In the genomic region with DNA sequence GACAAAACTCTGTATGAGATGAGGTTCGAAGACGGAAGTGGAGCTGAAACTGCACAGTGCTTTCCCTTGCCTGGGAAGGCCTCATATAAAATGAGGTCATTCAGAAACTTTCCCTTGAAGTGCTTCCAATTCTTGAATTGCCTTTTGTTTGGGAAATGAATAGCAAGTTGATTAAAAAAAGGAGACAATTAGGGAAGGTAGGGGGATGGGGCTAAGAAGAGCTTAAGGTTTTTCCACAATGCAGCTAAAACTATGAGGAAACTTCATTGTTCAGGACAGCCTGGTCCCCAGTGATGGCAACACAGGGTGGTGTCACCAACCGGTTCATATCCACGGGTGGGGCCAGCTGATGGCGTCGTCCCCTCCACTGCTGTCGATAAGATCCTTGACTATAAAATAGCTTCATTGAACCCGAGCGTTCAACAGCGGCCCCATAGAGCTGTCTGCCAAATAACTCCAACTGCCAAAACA, we compare ENCODE assay signal across 14 cellular contexts. TPM values are rescaled to one million over a fixed set of nuclear protein-coding genes. Genes with fewer than 3 reads are reported as not detected.
DNase-seq lines count a peak whose midpoint lies in the region; ATAC-seq and TF ChIP-seq lines count a peak whose summit lies in the region.
"Had no signal": no experiment of that assay in that cellular context is flagged by ENCODE, and none has a peak within 500 bp of the region (broad histone marks: within the 10 kb centered on the region; RNA-seq: fewer than 3 reads in every experiment).

No MANE protein-coding gene starts in this region.

- H3K9me3 ChIP-seq in SJCRH30 (replicated peaks) (no peaks in the 10 kb centered on the region), esophagus squamous epithelium (no peaks in the 10 kb centered on the region), mucosa of rectum (ENCODE audit: control insufficient read depth in 2 of 2, low read length in 2 of 2) (no peaks in the 10 kb centered on the region)
- H3K9me3 ChIP-seq: SK-N-SH had no signal

- H3K9ac ChIP-seq in mucosa of rectum (ENCODE audit: low read depth in 1 of 2, low read length in 2 of 2), result no peak overlapping the region
- H3K9ac ChIP-seq: SK-N-SH had no signal

- H3K27ac ChIP-seq in SJCRH30, result peak overlapping the region; percentile 97
- H3K27ac ChIP-seq in esophagus squamous epithelium, result peak overlapping the region in 3 of 4 donors; percentile 23 to 38 (median 30)
- peak overlapping the region; percentile 65 to 71 for H3K27ac ChIP-seq in mucosa of rectum (ENCODE audit: low read depth in 2 of 2, low read length in 2 of 2)

- no peak for ATAC-seq in GM18520 (IDR thresholded peaks at IDR 0.05; ENCODE audit: unreplicated experiment)
- ATAC-seq: activated CD8-positive, alpha-beta T cell treated with anti-CD3 and anti-CD28 coated beads for 36 hours; activated T-helper 17 cell treated with anti-CD3 and anti-CD28 coated beads, Interleukin-2, amount 50 U/mL, for 72 hours; naive thymus-derived CD8-positive, alpha-beta T cell had no signal

- TF ChIP-seq POLR2A in esophagus squamous epithelium (IDR thresholded peaks at IDR 0.05), result no peak

- H3K4me1 ChIP-seq in SJCRH30 (peaks cover 48% of the 10 kb centered on the region), esophagus squamous epithelium (peaks cover 0 to 47% (median 0%) of the 10 kb centered on the region in 3 donors), mucosa of rectum (ENCODE audit: control insufficient read depth in 2 of 2, insufficient read depth in 2 of 2, low read length in 2 of 2) (peaks cover 13 to 15% of the 10 kb centered on the region in 2 donors)

- WGBS in esophagus squamous epithelium, 2 donors, result 71 to 77% methylated on average over 10 of the region's 10 CpGs

- H3K36me3 ChIP-seq in SJCRH30 (no peaks in the 10 kb centered on the region), esophagus squamous epithelium (no peaks in the 10 kb centered on the region), mucosa of rectum (ENCODE audit: control insufficient read depth in 2 of 2, insufficient read depth in 2 of 2, low read length in 2 of 2) (no peaks in the 10 kb centered on the region)

- intact Hi-C loops in esophagus squamous epithelium (cut with DNase I), result no loop called here

- H3K27me3 ChIP-seq in SJCRH30 (no peaks in the 10 kb centered on the region), esophagus squamous epithelium (peaks cover 0 to 41% (median 0%) of the 10 kb centered on the region in 4 donors), mucosa of rectum (ENCODE audit: control insufficient read depth in 2 of 2, insufficient read depth in 2 of 2, low read length in 2 of 2) (no peaks in the 10 kb centered on the region)

- H3K4me3 ChIP-seq in SJCRH30, result peak overlapping the region; percentile 49
- no peak overlapping the region for H3K4me3 ChIP-seq in esophagus squamous epithelium
- peak overlapping the region in 1 of 2 donors; percentile 33 for H3K4me3 ChIP-seq in mucosa of rectum (ENCODE audit: low read length in 2 of 2)

- DNase-seq in SJCRH30 (no peak), esophagus squamous epithelium (lab: John Stamatoyannopoulos, UW) (no peak), superior temporal gyrus (ENCODE audit: extremely low spot score) (peak; percentile 73), NCI-H82 treated with DMSO at 0.1 percent for 48 hours (lab: John Stamatoyannopoulos, UW; ENCODE audit: unreplicated experiment) (no peak), NCI-H524 treated with DMSO at 0.1 percent for 48 hours (lab: John Stamatoyannopoulos, UW) (no peak)
- DNase-seq: activated CD8-positive, alpha-beta T cell treated with anti-CD3 and anti-CD28 coated beads for 36 hours; DMS 273 treated with DMSO at 0.1 percent for 48 hours; islet precursor cell; naive thymus-derived CD8-positive, alpha-beta T cell; NCI-H226; SK-N-SH had no signal

- TF ChIP-seq CTCF in esophagus squamous epithelium (IDR thresholded peaks at IDR 0.05), result no peak

RNA-seq across cellular contexts. Expression of a gene that starts 3.0 kb away (rescaled TPM):
- total RNA-seq in SJCRH30 (2014; rRNA removed; shearing (Covaris generic)), result 60.9 and 65.2 TPM in 2 replicates
- 10 to 100 TPM in 2 of 4 donors, 1 to 10 TPM in 2; 4.2 to 62.4 (median 13.5) TPM for total RNA-seq in esophagus squamous epithelium

Comparison
In these comparisons a context has a peak if more than half of its experiments do, and no peak if none do; other contexts are left out.
1. H3K27ac ChIP-seq: peak in every context shown above with its lines; median percentile 97 in SJCRH30; 68 in mucosa of rectum; 30 in esophagus squamous epithelium.